In genomic region chr16:29114476-29115012, GRCh38 we compare ENCODE assay signal across 10 cellular contexts.
DNase-seq lines count a peak whose midpoint lies in the region; ATAC-seq, FAIRE-seq and TF ChIP-seq lines count a peak whose summit lies in the region.
"Had no signal": no experiment of that assay in that cellular context is flagged by ENCODE, and none has a peak within 500 bp of the region (broad histone marks: within the 10 kb centered on the region; RNA-seq: fewer than 3 reads in every experiment).

No MANE protein-coding gene starts in this region.

- CTCF ChIA-PET in activated CD8-positive, alpha-beta memory T cell treated with anti-CD3 and anti-CD28 coated beads, Interleukin-2, amount 10 ng/mL, durations not matched to agents 7 days and 5 days (lab: Charles Lee): no interaction called here
- CTCF ChIA-PET in GM12878 (lab: Yijun Ruan, JAX): interaction anchor here (1.2 kb wide), 1 partner anchor 590 kb away, joined by 3 read pairs; no protein-coding TSS in a partner anchor

- peak overlapping the region; percentile 82 for H3K27ac Mint-ChIP-seq in activated CD8-positive, alpha-beta memory T cell treated with anti-CD3 and anti-CD28 coated beads, Interleukin-2, amount 10 ng/mL, durations not matched to agents 7 days and 5 days

- TF ChIP-seq CTCF in GM12878 (IDR thresholded peaks at IDR 0.05 in 2 of 3, conservative IDR thresholded peaks at IDR 0.05 in 1 of 3; ENCODE audit: control insufficient read depth in 2 of 3, extremely low read depth in 1 of 3, insufficient read depth in 1 of 3, low read depth in 3 of 3, low read length in 3 of 3): no peak
- TF ChIP-seq CTCF in testis (IDR thresholded peaks at IDR 0.05): no peak

- SMC1A ChIA-PET in GM12878 (lab: Charles Lee; ENCODE audit: uncharacterized antibody, unreplicated experiment): no interaction called here

- H3K79me2 ChIP-seq in GM12878 (ENCODE audit: control insufficient read depth, insufficient read depth, low read length): no peaks in the 10 kb centered on the region

- H3K36me3 Mint-ChIP-seq in activated CD8-positive, alpha-beta memory T cell treated with anti-CD3 and anti-CD28 coated beads, Interleukin-2, amount 10 ng/mL, durations not matched to agents 7 days and 5 days: peaks cover 47% of the 10 kb centered on the region

- no TSS peak for BruUV-seq in GM12878 (replicated peaks; lab: Mats Ljungman, UMichigan)

- H3K4me3 ChIP-seq in GM12878: no peak overlapping the region
- H3K4me3 ChIP-seq in testis: no peak overlapping the region

- FAIRE-seq in GM12878 (lab: Jason Lieb, UNC): no peak

- no peak for TF ChIP-seq RAD21 in GM12878 (IDR thresholded peaks at IDR 0.05; ENCODE audit: insufficient read depth, low read depth, low read length)

- no peak for DNase-seq in activated CD8-positive, alpha-beta memory T cell treated with anti-CD3 and anti-CD28 coated beads, Interleukin-2, amount 10 ng/mL, durations not matched to agents 7 days and 5 days
- no peak for DNase-seq in activated CD8-positive, alpha-beta memory T cell treated with anti-CD3 and anti-CD28 coated beads, Interleukin-2, amount 50 U/mL, for 4 hours
- DNase-seq in GM12878 (ENCODE audit: low read depth, low spot score) (no peak), mucosa of gallbladder (ENCODE audit: low spot score) (peak; percentile 49), testis (no peak), erythroblast (lab: John Stamatoyannopoulos, UW) (no peak), midbrain (lab: John Stamatoyannopoulos, UW) (no peak)
- DNase-seq: NCI-H1105 had no signal

- no peaks in the 10 kb centered on the region for H3K9me3 Mint-ChIP-seq in activated CD8-positive, alpha-beta memory T cell treated with anti-CD3 and anti-CD28 coated beads, Interleukin-2, amount 10 ng/mL, durations not matched to agents 7 days and 5 days (ENCODE audit: low read depth)
- H3K9me3 Mint-ChIP-seq: activated T-helper 1 cell treated with anti-CD3 and anti-CD28 coated beads, Interleukin-12 subunit alpha, Interleukin-12 subunit beta, Interleukin-2, Interleukin-4 antibody, amounts not matched to agents 30 ng/mL and 10 ng/mL and 1 ng/mL, durations not matched to agents 14 hours and 24 hours and 36 hours had no signal

- H3K9me3 ChIP-seq in GM12878 (replicated peaks; ENCODE audit: control insufficient read depth, insufficient read depth, low read length): no peaks in the 10 kb centered on the region
- no peaks in the 10 kb centered on the region for H3K9me3 ChIP-seq in testis

- H3K27ac ChIP-seq in GM12878 (ENCODE audit: control insufficient read depth, insufficient read depth): no peak overlapping the region; the same call in 1 of the 2 replicates
- H3K27ac ChIP-seq in testis: peak overlapping the region; percentile 10 to 39

- POLR2A ChIA-PET in GM12878 (lab: Charles Lee): interaction anchor here (0.5 kb wide), 1 partner anchor 734 kb away, joined by 3 read pairs; no protein-coding TSS in a partner anchor

- in situ Hi-C loops in GM12878 (cut with MboI): loop anchor here (25.0 kb wide), 2 partner anchors 473 to 898 kb away; partner anchors contain the start of genes C16orf92 and DOC2A

- H3K27me3 Mint-ChIP-seq in activated CD8-positive, alpha-beta memory T cell treated with anti-CD3 and anti-CD28 coated beads, Interleukin-2, amount 10 ng/mL, durations not matched to agents 7 days and 5 days: no peaks in the 10 kb centered on the region

- intact Hi-C loops in GM12878 (cut with micrococcal nuclease; ENCODE audit: unreplicated experiment): no loop called here
- intact Hi-C loops in testis (cut with DNase I; ENCODE audit: low total_unique reads): no loop called here

- TF ChIP-seq EP300 in GM12878 (IDR thresholded peaks at IDR 0.05; ENCODE audit: borderline replicate concordance in 1 of 2, control insufficient read depth in 1 of 2, low read depth in 2 of 2, low read length in 2 of 2): no peak

- no peak overlapping the region for H3K4me2 ChIP-seq in GM12878 (ENCODE audit: control insufficient read depth, insufficient read depth)

- H2AFZ ChIP-seq in GM12878 (ENCODE audit: control insufficient read depth, low read depth, low read length): no peak overlapping the region

- H3K4me1 ChIP-seq in GM12878 (ENCODE audit: control insufficient read depth, insufficient read depth, low read length) (peaks cover 9% of the 10 kb centered on the region), testis (peaks cover 8% of the 10 kb centered on the region)

- RAD21 ChIA-PET in GM12878 (lab: Charles Lee; ENCODE audit: unreplicated experiment): no interaction called here

- no peak for ATAC-seq in activated CD8-positive, alpha-beta memory T cell treated with anti-CD3 and anti-CD28 coated beads, Interleukin-2, amount 10 ng/mL, durations not matched to agents 7 days and 5 days
- ATAC-seq in GM12878 (no peak), GM21360 (IDR thresholded peaks at IDR 0.05; ENCODE audit: unreplicated experiment) (no peak)

- H3K36me3 ChIP-seq in GM12878 (ENCODE audit: control insufficient read depth in 2 of 2, insufficient read depth in 2 of 2, low read length in 1 of 2): peaks cover 6 to 7% of the 10 kb centered on the region in 2 experiments; a peak in 3 of 4 replicates
- no peaks in the 10 kb centered on the region for H3K36me3 ChIP-seq in testis (ENCODE audit: low read depth, missing control alignments)

- H3K9ac ChIP-seq in GM12878 (ENCODE audit: control insufficient read depth, insufficient read depth, low read length): no peak overlapping the region

- WGBS in GM12878 (ENCODE audit: insufficient coverage, insufficient replicate concordance, low lambda C conversion rate, missing lambda C conversion rate): 94% methylated on average over 8 of the region's 8 CpGs
- 69 to 75% methylated on average over 8 of the region's 8 CpGs for WGBS in testis, 2 donors

- peaks cover 77% of the 10 kb centered on the region for H3K4me1 Mint-ChIP-seq in activated CD8-positive, alpha-beta memory T cell treated with anti-CD3 and anti-CD28 coated beads, Interleukin-2, amount 10 ng/mL, durations not matched to agents 7 days and 5 days

- H4K20me1 ChIP-seq in GM12878 (ENCODE audit: control insufficient read depth, insufficient read depth): no peaks in the 10 kb centered on the region

- no peak for TF ChIP-seq POLR2A in GM12878 (IDR thresholded peaks at IDR 0.05; ENCODE audit: low read depth, low read length)
- no peak for TF ChIP-seq POLR2A in testis (IDR thresholded peaks at IDR 0.05)
- TF ChIP-seq POLR2A in erythroblast (IDR thresholded peaks at IDR 0.05; ENCODE audit: low read length): no peak

- H3K27me3 ChIP-seq in GM12878 (replicated peaks in 1 of 2; ENCODE audit: control insufficient read depth in 2 of 2, insufficient read depth in 2 of 2, low read length in 1 of 2) (no peaks in the 10 kb centered on the region), testis (no peaks in the 10 kb centered on the region)

- H3K4me3 Mint-ChIP-seq in activated CD8-positive, alpha-beta memory T cell treated with anti-CD3 and anti-CD28 coated beads, Interleukin-2, amount 10 ng/mL, durations not matched to agents 7 days and 5 days: no peak overlapping the region
- H3K4me3 Mint-ChIP-seq: activated T-helper 1 cell treated with anti-CD3 and anti-CD28 coated beads, Interleukin-12 subunit alpha, Interleukin-12 subunit beta, Interleukin-2, Interleukin-4 antibody, amounts not matched to agents 30 ng/mL and 10 ng/mL and 1 ng/mL, durations not matched to agents 14 hours and 24 hours and 36 hours had no signal

TF ChIP-seq in GM12878, 131 proteins besides CTCF, POLR2A, EP300 and RAD21:
- TF ChIP-seq RAD51 (IDR thresholded peaks at IDR 0.05): peak; percentile 55; the same call in 1 of the 2 replicates
- TF ChIP-seq SIX5 (IDR thresholded peaks at IDR 0.05; ENCODE audit: low read depth, low read length, severe bottlenecking): no peak
